Comparison of ENCODE assay signal across 9 cellular contexts in the genomic region with DNA sequence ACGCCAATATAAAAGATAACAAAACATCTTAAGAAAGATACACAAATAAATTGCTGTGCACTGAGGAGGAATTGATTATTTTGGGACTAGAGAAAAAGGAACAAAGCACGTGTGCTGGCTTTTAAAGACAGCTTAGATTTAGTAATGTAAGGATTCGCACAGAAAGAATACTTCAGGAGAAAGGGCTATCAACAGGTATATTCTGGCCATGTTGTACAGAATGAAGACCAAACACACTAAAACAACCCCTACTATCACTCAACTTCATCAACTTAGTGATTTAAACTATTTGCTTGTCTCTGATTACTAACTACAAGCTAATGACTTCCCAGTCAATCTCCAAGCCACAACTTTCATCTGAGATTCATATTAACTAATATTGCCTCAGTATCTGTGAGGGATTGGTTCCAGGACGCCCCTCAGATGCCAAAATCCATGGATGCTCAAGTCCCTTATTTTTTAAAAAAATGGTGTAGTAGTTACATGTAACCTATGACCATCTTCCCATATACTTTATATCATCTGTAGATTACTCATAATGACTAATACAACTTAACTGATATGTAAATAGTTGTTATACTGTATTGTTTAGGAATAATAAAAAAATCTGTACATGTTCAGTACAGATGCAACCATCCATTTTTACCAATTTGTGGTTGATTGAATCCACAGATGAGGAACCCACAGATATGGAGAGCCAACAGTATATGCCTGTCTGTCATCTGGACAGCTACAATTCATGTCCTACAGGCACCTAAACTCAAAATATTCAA. TPM values are rescaled to one million over a fixed set of nuclear protein-coding genes. Genes with fewer than 3 reads are reported as not detected.
A peak's percentile ranks its signal among the peaks of the same experiment; 100 is the strongest.
DNase-seq lines count a peak whose midpoint lies in the region; ATAC-seq and TF ChIP-seq lines count a peak whose summit lies in the region.
"Had no signal": no experiment of that assay in that cellular context is flagged by ENCODE, and none has a peak within 500 bp of the region (broad histone marks: within the 10 kb centered on the region; RNA-seq: fewer than 3 reads in every experiment).

No MANE protein-coding gene starts in this region.

- peaks cover 46% of the 10 kb centered on the region for H4K20me1 ChIP-seq in OCI-LY7 (ENCODE audit: insufficient read depth, low read length)

- H3K9me2 ChIP-seq in OCI-LY7 (ENCODE audit: insufficient read depth, low read length), result no peaks in the 10 kb centered on the region

- H3K27me3 Mint-ChIP-seq in activated CD4-positive, alpha-beta T cell treated with anti-CD3 and anti-CD28 coated beads, Interleukin-2, amount 10 ng/mL, durations not matched to agents 7 days and 5 days, result no peaks in the 10 kb centered on the region
- H3K27me3 Mint-ChIP-seq in effector memory CD8-positive, alpha-beta T cell, result no peaks in the 10 kb centered on the region

- peaks cover 50% of the 10 kb centered on the region for H3K4me1 Mint-ChIP-seq in activated CD4-positive, alpha-beta T cell treated with anti-CD3 and anti-CD28 coated beads, Interleukin-2, amount 10 ng/mL, durations not matched to agents 7 days and 5 days
- peaks cover 38 to 39% of the 10 kb centered on the region in 2 donors for H3K4me1 Mint-ChIP-seq in effector memory CD8-positive, alpha-beta T cell (ENCODE audit: low read depth in 2 of 2)

- no peak for TF ChIP-seq POLR2A in gastrocnemius medialis (IDR thresholded peaks at IDR 0.05)

- POLR2A ChIA-PET in activated CD4-positive, alpha-beta T cell treated with anti-CD3 and anti-CD28 coated beads, Interleukin-2, amount 10 ng/mL, durations not matched to agents 7 days and 5 days (lab: Charles Lee), result no interaction called here
- POLR2A ChIA-PET in OCI-LY7 (lab: Charles Lee), result interaction anchor here (0.5 to 1.5 kb wide), 12 partner anchors 8 to 1811 kb away, joined by 3 to 7 read pairs (median 4); no protein-coding TSS in a partner anchor

- no peak for ATAC-seq in effector memory CD8-positive, alpha-beta T cell (replicated peaks)
- ATAC-seq in gastrocnemius medialis (no peak), HG03135 (IDR thresholded peaks at IDR 0.05; ENCODE audit: unreplicated experiment) (no peak)

- peaks cover 90% of the 10 kb centered on the region for H3K79me2 ChIP-seq in OCI-LY7 (ENCODE audit: insufficient read depth, low read depth, low read length)

- peak overlapping the region; percentile 91 for H3K27ac ChIP-seq in OCI-LY7 (ENCODE audit: low read depth, low read length, poor library complexity, severe bottlenecking)
- peak overlapping the region; percentile 71 to 100 (median 82) for H3K27ac ChIP-seq in gastrocnemius medialis
- H3K27ac ChIP-seq in SJCRH30, result no peak overlapping the region

- no peaks in the 10 kb centered on the region for H3K9me3 Mint-ChIP-seq in activated CD4-positive, alpha-beta T cell treated with anti-CD3 and anti-CD28 coated beads, Interleukin-2, amount 10 ng/mL, durations not matched to agents 7 days and 5 days
- no peaks in the 10 kb centered on the region for H3K9me3 Mint-ChIP-seq in effector memory CD8-positive, alpha-beta T cell

- no peak for DNase-seq in activated CD4-positive, alpha-beta T cell treated with anti-CD3 and anti-CD28 coated beads, Interleukin-2, amount 10 ng/mL, durations not matched to agents 7 days and 5 days
- DNase-seq in activated CD4-positive, alpha-beta T cell treated with anti-CD3 and anti-CD28 coated beads, Interleukin-2, amount 50 U/mL, for 4 hours, result no peak
- DNase-seq in OCI-LY7 (ENCODE audit: low spot score) (no peak), gastrocnemius medialis (no peak), NK-92 (lab: John Stamatoyannopoulos, UW; ENCODE audit: unreplicated experiment) (no peak), SJCRH30 (no peak)
- DNase-seq in effector memory CD8-positive, alpha-beta T cell, result no peak
- DNase-seq: activated gamma-delta T cell had no signal

- H3K36me3 Mint-ChIP-seq in activated CD4-positive, alpha-beta T cell treated with anti-CD3 and anti-CD28 coated beads, Interleukin-2, amount 10 ng/mL, durations not matched to agents 7 days and 5 days (ENCODE audit: low read depth), result peaks cover 77% of the 10 kb centered on the region
- H3K36me3 Mint-ChIP-seq in effector memory CD8-positive, alpha-beta T cell (ENCODE audit: insufficient read depth), result peaks cover 75% of the 10 kb centered on the region

- H3K27ac Mint-ChIP-seq in activated CD4-positive, alpha-beta T cell treated with anti-CD3 and anti-CD28 coated beads, Interleukin-2, amount 10 ng/mL, durations not matched to agents 7 days and 5 days, result peak overlapping the region; percentile 50
- H3K27ac Mint-ChIP-seq in effector memory CD8-positive, alpha-beta T cell, result peak overlapping the region; percentile 86 to 90

- TF ChIP-seq CTCF in OCI-LY7 (conservative IDR thresholded peaks at IDR 0.05; ENCODE audit: low read length) (no peak), gastrocnemius medialis (IDR thresholded peaks at IDR 0.05 in 4 of 5, conservative IDR thresholded peaks at IDR 0.05 in 1 of 5) (no peak)

- CTCF ChIA-PET in activated CD4-positive, alpha-beta T cell treated with anti-CD3 and anti-CD28 coated beads, Interleukin-2, amount 10 ng/mL, durations not matched to agents 7 days and 5 days (lab: Charles Lee), result interaction anchor here (0.6 to 1.5 kb wide), 3 partner anchors 23 to 643 kb away, joined by 3 to 4 read pairs (median 4); no protein-coding TSS in a partner anchor
- CTCF ChIA-PET in OCI-LY7 (lab: Charles Lee; ENCODE audit: unreplicated experiment), result interaction anchor here (1.1 kb wide), 1 partner anchor 18 kb away, joined by 4 read pairs; no protein-coding TSS in a partner anchor

- H3K4me3 ChIP-seq in OCI-LY7 (ENCODE audit: low read depth, low read length, poor library complexity, severe bottlenecking) (peak overlapping the region; percentile 90), gastrocnemius medialis (peak overlapping the region in 1 of 4 donors; percentile 32), SJCRH30 (no peak overlapping the region)

- intact Hi-C loops in OCI-LY7 (cut with micrococcal nuclease; ENCODE audit: unreplicated experiment) (no loop called here), gastrocnemius medialis (cut with DNase I; ENCODE audit: low total_unique reads) (loop anchor here (5.0 kb wide), 1 partner anchor 242 kb away; no protein-coding TSS in a partner anchor)

- peak overlapping the region; percentile 96 for H3K4me2 ChIP-seq in OCI-LY7 (ENCODE audit: low read length)

- H3K36me3 ChIP-seq in OCI-LY7 (ENCODE audit: insufficient read depth, low read length) (peaks cover 89% of the 10 kb centered on the region), gastrocnemius medialis (peaks cover 0 to 28% of the 10 kb centered on the region in 2 donors), SJCRH30 (peaks cover 70% of the 10 kb centered on the region)

- no peaks in the 10 kb centered on the region for H3K9me3 ChIP-seq in OCI-LY7 (ENCODE audit: low read length)
- no peaks in the 10 kb centered on the region for H3K9me3 ChIP-seq in gastrocnemius medialis
- no peaks in the 10 kb centered on the region for H3K9me3 ChIP-seq in SJCRH30 (replicated peaks)

- peak overlapping the region; percentile 33 for H3K4me3 Mint-ChIP-seq in activated CD4-positive, alpha-beta T cell treated with anti-CD3 and anti-CD28 coated beads, Interleukin-2, amount 10 ng/mL, durations not matched to agents 7 days and 5 days
- peak overlapping the region; percentile 91 to 96 for H3K4me3 Mint-ChIP-seq in effector memory CD8-positive, alpha-beta T cell

- H3K4me1 ChIP-seq in OCI-LY7 (ENCODE audit: insufficient read depth, low read length, poor library complexity, severe bottlenecking), result peaks cover 36% of the 10 kb centered on the region
- peaks cover 30 to 38% of the 10 kb centered on the region in 2 donors for H3K4me1 ChIP-seq in gastrocnemius medialis
- H3K4me1 ChIP-seq in SJCRH30, result peaks cover 10% of the 10 kb centered on the region

- TSS peak; percentile 0 for BruUV-seq in OCI-LY7 (replicated peaks; lab: Mats Ljungman, UMichigan)

- in situ Hi-C loops in gastrocnemius medialis (cut with MboI; ENCODE audit: low sequenced_read_pairs in 4 of 4), result no loop called here

- H3K27me3 ChIP-seq in gastrocnemius medialis (no peaks in the 10 kb centered on the region), SJCRH30 (no peaks in the 10 kb centered on the region)

- no peak overlapping the region for H2AFZ ChIP-seq in OCI-LY7 (ENCODE audit: low read length)

RNA-seq across cellular contexts. Expression of gene DEK, which starts 4.5 kb away (rescaled TPM):
- total RNA-seq in activated CD4-positive, alpha-beta T cell treated with anti-CD3 and anti-CD28 coated beads, Interleukin-2, amount 10 ng/mL, durations not matched to agents 7 days and 5 days, result 100 to 1,000 TPM; 246 to 282 TPM
- 235 and 462 TPM in 2 replicates for total RNA-seq in OCI-LY7 (2014; rRNA removed; shearing (Covaris generic))
- total RNA-seq in OCI-LY7 (2022), result 267 and 309 TPM in 2 replicates
- 100 to 1,000 TPM in 2 of 4 donors, 10 to 100 TPM in 2; 60.5 to 134 (median 105) TPM for total RNA-seq in gastrocnemius medialis
- total RNA-seq in SJCRH30 (2014; rRNA removed; shearing (Covaris generic)), result 129 and 142 TPM in 2 replicates
